20 cellular contexts compared by ENCODE assay signal in the genomic region with DNA sequence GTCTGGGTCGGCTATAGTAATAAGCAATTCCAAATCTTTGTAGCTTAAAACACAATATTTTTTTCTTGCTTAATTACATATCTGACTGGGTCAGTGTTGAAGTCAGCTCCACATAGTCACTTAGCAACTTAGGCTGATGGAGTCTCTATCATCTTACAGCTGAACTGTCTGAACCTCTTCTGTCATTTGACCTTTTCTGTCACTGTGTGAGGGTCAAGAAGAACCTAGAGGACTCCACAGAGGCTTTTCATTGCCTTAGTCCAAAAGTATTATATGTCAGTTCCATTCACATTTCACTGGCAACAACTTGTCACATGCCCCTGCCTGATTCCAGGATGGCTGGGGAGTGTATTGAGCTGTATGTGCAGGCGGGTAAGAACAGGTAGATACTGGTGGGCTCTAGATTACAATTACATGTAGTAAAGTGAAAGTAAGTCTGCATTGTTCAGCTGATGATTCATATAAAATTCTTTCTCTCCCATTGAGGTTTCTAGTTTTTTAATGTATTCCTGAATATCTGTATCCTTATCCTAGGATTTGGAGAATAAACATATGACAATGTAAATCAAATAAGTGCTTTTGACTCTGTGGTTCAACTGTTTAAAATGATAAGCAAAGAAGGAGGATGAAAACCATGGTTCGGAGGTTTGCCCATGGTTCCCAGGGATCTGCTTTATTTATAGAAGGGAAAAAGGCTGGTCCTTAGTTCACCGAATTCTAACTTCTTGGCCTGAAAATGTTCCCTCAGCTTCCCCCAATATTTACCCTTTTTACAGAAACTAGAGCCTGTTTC. TPM values are rescaled to one million over a fixed set of nuclear protein-coding genes. Genes with fewer than 3 reads are reported as not detected.
DNase-seq lines count a peak whose midpoint lies in the region; ATAC-seq, FAIRE-seq and TF ChIP-seq lines count a peak whose summit lies in the region.
"Had no signal": no experiment of that assay in that cellular context is flagged by ENCODE, and none has a peak within 500 bp of the region (broad histone marks: within the 10 kb centered on the region; RNA-seq: fewer than 3 reads in every experiment).

No MANE protein-coding gene starts in this region.

- H3K36me3 Mint-ChIP-seq in stimulated activated effector memory CD8-positive, alpha-beta T cell treated with anti-CD3 and anti-CD28 coated beads, Interleukin-12 subunit alpha, Interleukin-12 subunit beta, amount 100 ng/mL, for 72 hours = no peaks in the 10 kb centered on the region

- no peak for DNase-seq in Jurkat, Clone E6-1 (ENCODE audit: low read depth, low spot score)
- DNase-seq in OCI-M1 (lab: John Stamatoyannopoulos, UW) (peak; percentile 29), bronchial epithelial cell (ENCODE audit: low read depth) (peak; percentile 4), gastrocnemius medialis (no peak), hippocampal formation (lab: John Stamatoyannopoulos, UW) (no peak)
- DNase-seq in stimulated activated effector memory CD8-positive, alpha-beta T cell treated with anti-CD3 and anti-CD28 coated beads, Interleukin-12 subunit alpha, Interleukin-12 subunit beta, amount 100 ng/mL, for 72 hours (ENCODE audit: low spot score in 2 of 2) = no peak
- no peak for DNase-seq in activated CD4-positive, alpha-beta T cell treated with anti-CD3 and anti-CD28 coated beads, Interleukin-2, amount 50 U/mL, for 4 hours
- DNase-seq: DMS53; HCEC 1CT; MV-4-11; NCI-H1436; NCI-H2081; NCI-H2227 treated with DMSO at 0.1 percent for 48 hours; NCI-H524 treated with DMSO at 0.1 percent for 48 hours; NK-92 treated with Interleukin-12 subunit alpha and Interleukin-12 subunit beta, amount 100 ng/mL, for 24 hours; Right ventricle myocardium superior had no signal

- H3K27me3 ChIP-seq in bronchial epithelial cell (ENCODE audit: control insufficient read depth, insufficient read depth, low read length) (peaks cover 1% of the 10 kb centered on the region), gastrocnemius medialis (no peaks in the 10 kb centered on the region)

- ATAC-seq in gastrocnemius medialis = peak; percentile 55 to 65
- no peak for ATAC-seq in stimulated activated effector memory CD8-positive, alpha-beta T cell treated with anti-CD3 and anti-CD28 coated beads, Interleukin-12 subunit alpha, Interleukin-12 subunit beta, amount 100 ng/mL, for 72 hours
- ATAC-seq: Panc1 had no signal

- no peak overlapping the region for H3K4me3 Mint-ChIP-seq in stimulated activated effector memory CD8-positive, alpha-beta T cell treated with anti-CD3 and anti-CD28 coated beads, Interleukin-12 subunit alpha, Interleukin-12 subunit beta, amount 100 ng/mL, for 72 hours

- intact Hi-C loops in gastrocnemius medialis (cut with DNase I; ENCODE audit: low total_unique reads) = no loop called here

- no peaks in the 10 kb centered on the region for H3K36me3 ChIP-seq in bronchial epithelial cell (ENCODE audit: control insufficient read depth, insufficient read depth, low read length)
- no peaks in the 10 kb centered on the region for H3K36me3 ChIP-seq in gastrocnemius medialis

- TF ChIP-seq POLR2A in gastrocnemius medialis (IDR thresholded peaks at IDR 0.05) = no peak

- H3K4me3 ChIP-seq in Jurkat, Clone E6-1 (ENCODE audit: low read length) = peak overlapping the region; percentile 49
- H3K4me3 ChIP-seq in bronchial epithelial cell (ENCODE audit: low read depth, low read length) (no peak overlapping the region), gastrocnemius medialis (no peak overlapping the region)

- H3K4me1 Mint-ChIP-seq in stimulated activated effector memory CD8-positive, alpha-beta T cell treated with anti-CD3 and anti-CD28 coated beads, Interleukin-12 subunit alpha, Interleukin-12 subunit beta, amount 100 ng/mL, for 72 hours = no peaks in the 10 kb centered on the region

- H3K27ac ChIP-seq in gastrocnemius medialis = peak overlapping the region in 1 of 4 donors; percentile 16
- H3K27ac ChIP-seq: C4-2B had no signal

- H3K27ac Mint-ChIP-seq in stimulated activated effector memory CD8-positive, alpha-beta T cell treated with anti-CD3 and anti-CD28 coated beads, Interleukin-12 subunit alpha, Interleukin-12 subunit beta, amount 100 ng/mL, for 72 hours = no peak overlapping the region

- no peaks in the 10 kb centered on the region for H3K9me3 ChIP-seq in gastrocnemius medialis

- H3K9me3 Mint-ChIP-seq in stimulated activated effector memory CD8-positive, alpha-beta T cell treated with anti-CD3 and anti-CD28 coated beads, Interleukin-12 subunit alpha, Interleukin-12 subunit beta, amount 100 ng/mL, for 72 hours = peaks cover 5% of the 10 kb centered on the region

- in situ Hi-C loops in gastrocnemius medialis (cut with MboI; ENCODE audit: low sequenced_read_pairs in 4 of 4) = no loop called here

- TF ChIP-seq CTCF in bronchial epithelial cell (IDR thresholded peaks at IDR 0.05; ENCODE audit: insufficient read depth, low read length, severe bottlenecking) = no peak
- no peak for TF ChIP-seq CTCF in gastrocnemius medialis (IDR thresholded peaks at IDR 0.05 in 4 of 5, conservative IDR thresholded peaks at IDR 0.05 in 1 of 5)

- peaks cover 0 to 3% of the 10 kb centered on the region in 2 donors for H3K4me1 ChIP-seq in gastrocnemius medialis

- peak; percentile 58 for FAIRE-seq in bronchial epithelial cell (lab: Jason Lieb, UNC)
- FAIRE-seq: GM12891, GM19239 had no signal

RNA-seq across cellular contexts. Expression of gene ARPP21, which starts 5.8 kb away (rescaled TPM):
- polyA plus RNA-seq in Jurkat, Clone E6-1 (2012; ENCODE audit: insufficient read depth, insufficient read length) = 80.0 TPM
- not detected in 2 replicates for total RNA-seq in bronchial epithelial cell
- total RNA-seq in gastrocnemius medialis = 10 to 100 TPM; 58.7 to 93.8 (median 67.5) TPM
- total RNA-seq: Right ventricle myocardium superior had no signal

Comparison
In these comparisons a context has a peak if more than half of its experiments do, and no peak if none do; other contexts are left out.
1. DNase-seq: peak in OCI-M1 (single experiment) and bronchial epithelial cell (single experiment); none in Jurkat, Clone E6-1 (single experiment), gastrocnemius medialis (0 of 2), stimulated activated effector memory CD8-positive, alpha-beta T cell treated with anti-CD3 and anti-CD28 coated beads, Interleukin-12 subunit alpha, Interleukin-12 subunit beta, amount 100 ng/mL, for 72 hours (0 of 2), hippocampal formation (0 of 2) and activated CD4-positive, alpha-beta T cell treated with anti-CD3 and anti-CD28 coated beads, Interleukin-2, amount 50 U/mL, for 4 hours (0 of 2).
2. RNA of gene ARPP21, which starts 5.8 kb away (total RNA-seq): 58.7 to 93.8 TPM in gastrocnemius medialis; not detected in bronchial epithelial cell; every median in the first group is over 10 times any median in the second.